Comparison of ENCODE assay signal across 13 cellular contexts in genomic region chr7:103727982-103728610, GRCh38.
A peak's percentile ranks its signal among the peaks of the same experiment; 100 is the strongest.
DNase-seq lines count a peak whose midpoint lies in the region; FAIRE-seq and TF ChIP-seq lines count a peak whose summit lies in the region.
"Had no signal": no experiment of that assay in that cellular context is flagged by ENCODE, and none has a peak within 500 bp of the region (broad histone marks: within the 10 kb centered on the region; RNA-seq: fewer than 3 reads in every experiment).

No MANE protein-coding gene starts in this region.

- in situ Hi-C loops in G401 (cut with HindIII; ENCODE audit: low sequenced_read_pairs), result no loop called here

- no peaks in the 10 kb centered on the region for H3K9me3 ChIP-seq in adrenal gland (replicated peaks in 1 of 3)
- H3K9me3 ChIP-seq: A549 had no signal

- 74 to 84% (median 80%) methylated on average over 8 of the region's 8 CpGs for whole genome bisulfite sequencing in adrenal gland, 4 donors

- no peak overlapping the region for H3K27ac ChIP-seq in adrenal gland
- H3K27ac ChIP-seq: A549, HL-60 had no signal

- H3K36me3 ChIP-seq in adrenal gland (replicated peaks in 1 of 2), result no peaks in the 10 kb centered on the region

- no peak for TF ChIP-seq CTCF in adrenal gland (IDR thresholded peaks at IDR 0.05)

- no peaks in the 10 kb centered on the region for H3K4me1 ChIP-seq in adrenal gland (replicated peaks in 1 of 2)
- H3K4me1 ChIP-seq: A549 had no signal

- intact Hi-C loops in adrenal gland (cut with DNase I), result no loop called here

- peak; percentile 84 for DNase-seq in DMS 273 (lab: John Stamatoyannopoulos, UW; ENCODE audit: unreplicated experiment)
- DNase-seq in G401 (ENCODE audit: low spot score), result peak; percentile 82
- peak; percentile 64 for DNase-seq in NCI-H2171 treated with DMSO at 0.1 percent for 48 hours (lab: John Stamatoyannopoulos, UW)
- no peak for DNase-seq in frontal cortex (ENCODE audit: low spot score in 2 of 2)
- DNase-seq in ecto neural progenitor cell (ENCODE audit: low spot score), result no peak
- DNase-seq in adrenal gland, result no peak
- no peak for DNase-seq in cortex of kidney (lab: John Stamatoyannopoulos, UW)
- DNase-seq: CD8-positive, alpha-beta T cell; COR-L47; DMS53 had no signal

- H3K27me3 ChIP-seq in adrenal gland, result no peaks in the 10 kb centered on the region

- FAIRE-seq in frontal cortex (lab: Jason Lieb, UNC), result peak; percentile 8
- FAIRE-seq: D721Med had no signal

- no peak for TF ChIP-seq POLR2A in adrenal gland (IDR thresholded peaks at IDR 0.05)

- H3K4me3 ChIP-seq in adrenal gland, result no peak overlapping the region
- H3K4me3 ChIP-seq: A549 had no signal

Comparison
In these comparisons a context has a peak if more than half of its experiments do, and no peak if none do; other contexts are left out.
1. DNase-seq: peak in DMS 273 (single experiment), G401 (single experiment) and NCI-H2171 treated with DMSO at 0.1 percent for 48 hours (single experiment); none in frontal cortex (0 of 2), ecto neural progenitor cell (single experiment), adrenal gland (0 of 7) and cortex of kidney (single experiment).